In genomic region chr4:2040391-2041233, GRCh38 we compare ENCODE assay signal across 8 cellular contexts. TPM values are rescaled to one million over a fixed set of nuclear protein-coding genes. Genes with fewer than 3 reads are reported as not detected.
A peak's percentile ranks its signal among the peaks of the same experiment; 100 is the strongest.
DNase-seq lines count a peak whose midpoint lies in the region; ATAC-seq lines count a peak whose summit lies in the region.

No MANE protein-coding gene starts in this region.

- ATAC-seq in activated CD4-positive, alpha-beta T cell treated with anti-CD3 and anti-CD28 coated beads for 36 hours, result no peak
- ATAC-seq in stimulated activated naive B cell treated with anti-CD40 and anti-IgM and Interleukin-4, amounts not matched to agents 10 μg/mL and 1 μg/mL and 100 μg/mL, for 72 hours (replicated peaks), result no peak

- no peak for DNase-seq in activated CD4-positive, alpha-beta T cell treated with anti-CD3 and anti-CD28 coated beads for 36 hours
- DNase-seq in activated CD4-positive, alpha-beta T cell treated with anti-CD3 and anti-CD28 coated beads, Interleukin-2, amount 50 U/mL, for 48 hours, result no peak
- DNase-seq in activated T-helper 1 cell treated with anti-CD3 and anti-CD28 coated beads, Interleukin-12 subunit alpha, Interleukin-12 subunit beta, Interleukin-2, Interleukin-4 antibody, amounts not matched to agents 30 ng/mL and 10 ng/mL and 1 ng/mL, durations not matched to agents 14 hours and 24 hours and 36 hours (ENCODE audit: low spot score), result no peak
- no peak for DNase-seq in stimulated activated naive B cell treated with anti-CD40 and anti-IgM and Interleukin-4, amounts not matched to agents 10 μg/mL and 1 μg/mL and 100 μg/mL, for 72 hours
- DNase-seq in NCI-H774 (lab: John Stamatoyannopoulos, UW), result no peak
- DNase-seq in NCI-H510A treated with DMSO at 0.1 percent for 48 hours (lab: John Stamatoyannopoulos, UW), result no peak
- DNase-seq in stimulated activated CD4-positive, alpha-beta T cell treated with anti-CD3 and anti-CD28 coated beads, Interleukin-4, amount 100 ng/mL, for 24 hours, result no peak

- H3K9me3 ChIP-seq in iPS-20b (ENCODE audit: insufficient read depth, low read depth, low read length), result no peaks in the 10 kb centered on the region

- no peak overlapping the region for H3K27ac ChIP-seq in iPS-20b (ENCODE audit: low read length)

- no peaks in the 10 kb centered on the region for H3K4me1 ChIP-seq in iPS-20b (ENCODE audit: insufficient read depth, low read length)

- peaks cover 67% of the 10 kb centered on the region for H3K27me3 ChIP-seq in iPS-20b (ENCODE audit: insufficient read depth, low read length)

- H3K36me3 ChIP-seq in iPS-20b (ENCODE audit: insufficient read depth, low read depth, low read length), result no peaks in the 10 kb centered on the region

- peak overlapping the region; percentile 50 for H3K4me3 Mint-ChIP-seq in activated CD4-positive, alpha-beta T cell treated with anti-CD3 and anti-CD28 coated beads for 36 hours
- H3K4me3 Mint-ChIP-seq in activated T-helper 1 cell treated with anti-CD3 and anti-CD28 coated beads, Interleukin-12 subunit alpha, Interleukin-12 subunit beta, Interleukin-2, Interleukin-4 antibody, amounts not matched to agents 30 ng/mL and 10 ng/mL and 1 ng/mL, durations not matched to agents 14 hours and 24 hours and 36 hours, result peak overlapping the region; percentile 75
- H3K4me3 Mint-ChIP-seq in stimulated activated naive B cell treated with anti-CD40 and anti-IgM and Interleukin-4, amounts not matched to agents 10 μg/mL and 1 μg/mL and 100 μg/mL, for 72 hours, result peak overlapping the region; percentile 62 to 70

- H3K9ac ChIP-seq in iPS-20b (ENCODE audit: low read depth, low read length), result no peak overlapping the region

- no peaks in the 10 kb centered on the region for H3K36me3 Mint-ChIP-seq in activated CD4-positive, alpha-beta T cell treated with anti-CD3 and anti-CD28 coated beads for 36 hours (ENCODE audit: low read depth)
- H3K36me3 Mint-ChIP-seq in activated T-helper 1 cell treated with anti-CD3 and anti-CD28 coated beads, Interleukin-12 subunit alpha, Interleukin-12 subunit beta, Interleukin-2, Interleukin-4 antibody, amounts not matched to agents 30 ng/mL and 10 ng/mL and 1 ng/mL, durations not matched to agents 14 hours and 24 hours and 36 hours (ENCODE audit: low read depth), result no peaks in the 10 kb centered on the region
- peaks cover 10% of the 10 kb centered on the region in 2 donors for H3K36me3 Mint-ChIP-seq in stimulated activated naive B cell treated with anti-CD40 and anti-IgM and Interleukin-4, amounts not matched to agents 10 μg/mL and 1 μg/mL and 100 μg/mL, for 72 hours

- CTCF ChIA-PET in activated CD4-positive, alpha-beta T cell treated with anti-CD3 and anti-CD28 coated beads for 36 hours (lab: Charles Lee), result no interaction called here

- no peaks in the 10 kb centered on the region for H3K9me3 Mint-ChIP-seq in activated CD4-positive, alpha-beta T cell treated with anti-CD3 and anti-CD28 coated beads for 36 hours (ENCODE audit: low read depth)
- no peaks in the 10 kb centered on the region for H3K9me3 Mint-ChIP-seq in activated T-helper 1 cell treated with anti-CD3 and anti-CD28 coated beads, Interleukin-12 subunit alpha, Interleukin-12 subunit beta, Interleukin-2, Interleukin-4 antibody, amounts not matched to agents 30 ng/mL and 10 ng/mL and 1 ng/mL, durations not matched to agents 14 hours and 24 hours and 36 hours
- no peaks in the 10 kb centered on the region for H3K9me3 Mint-ChIP-seq in stimulated activated naive B cell treated with anti-CD40 and anti-IgM and Interleukin-4, amounts not matched to agents 10 μg/mL and 1 μg/mL and 100 μg/mL, for 72 hours

- POLR2A ChIA-PET in activated CD4-positive, alpha-beta T cell treated with anti-CD3 and anti-CD28 coated beads for 36 hours (lab: Charles Lee), result interaction anchor here (1.0 kb wide), 1 partner anchor 428 kb away, joined by 4 read pairs; the partner anchor contains the start of gene RNF4

- H3K4me1 Mint-ChIP-seq in activated CD4-positive, alpha-beta T cell treated with anti-CD3 and anti-CD28 coated beads for 36 hours, result no peaks in the 10 kb centered on the region
- H3K4me1 Mint-ChIP-seq in activated T-helper 1 cell treated with anti-CD3 and anti-CD28 coated beads, Interleukin-12 subunit alpha, Interleukin-12 subunit beta, Interleukin-2, Interleukin-4 antibody, amounts not matched to agents 30 ng/mL and 10 ng/mL and 1 ng/mL, durations not matched to agents 14 hours and 24 hours and 36 hours (ENCODE audit: low read depth), result peaks cover 7% of the 10 kb centered on the region
- peaks cover 6 to 11% of the 10 kb centered on the region in 2 donors for H3K4me1 Mint-ChIP-seq in stimulated activated naive B cell treated with anti-CD40 and anti-IgM and Interleukin-4, amounts not matched to agents 10 μg/mL and 1 μg/mL and 100 μg/mL, for 72 hours

- no peak overlapping the region for H3K27ac Mint-ChIP-seq in activated CD4-positive, alpha-beta T cell treated with anti-CD3 and anti-CD28 coated beads for 36 hours
- no peak overlapping the region for H3K27ac Mint-ChIP-seq in activated T-helper 1 cell treated with anti-CD3 and anti-CD28 coated beads, Interleukin-12 subunit alpha, Interleukin-12 subunit beta, Interleukin-2, Interleukin-4 antibody, amounts not matched to agents 30 ng/mL and 10 ng/mL and 1 ng/mL, durations not matched to agents 14 hours and 24 hours and 36 hours
- peak overlapping the region; percentile 21 for H3K27ac Mint-ChIP-seq in stimulated activated naive B cell treated with anti-CD40 and anti-IgM and Interleukin-4, amounts not matched to agents 10 μg/mL and 1 μg/mL and 100 μg/mL, for 72 hours

- H3K4me3 ChIP-seq in iPS-20b (ENCODE audit: low read length), result peak overlapping the region; percentile 73; the same call in 1 of the 2 replicates

- peaks cover 16% of the 10 kb centered on the region for H3K27me3 Mint-ChIP-seq in activated CD4-positive, alpha-beta T cell treated with anti-CD3 and anti-CD28 coated beads for 36 hours
- H3K27me3 Mint-ChIP-seq in activated T-helper 1 cell treated with anti-CD3 and anti-CD28 coated beads, Interleukin-12 subunit alpha, Interleukin-12 subunit beta, Interleukin-2, Interleukin-4 antibody, amounts not matched to agents 30 ng/mL and 10 ng/mL and 1 ng/mL, durations not matched to agents 14 hours and 24 hours and 36 hours (ENCODE audit: insufficient read depth), result peaks cover 34% of the 10 kb centered on the region
- H3K27me3 Mint-ChIP-seq in stimulated activated naive B cell treated with anti-CD40 and anti-IgM and Interleukin-4, amounts not matched to agents 10 μg/mL and 1 μg/mL and 100 μg/mL, for 72 hours, result peaks cover 35 to 57% of the 10 kb centered on the region in 2 donors

- intact Hi-C loops in activated CD4-positive, alpha-beta T cell treated with anti-CD3 and anti-CD28 coated beads for 36 hours (cut with DNase I, micrococcal nuclease), result loop anchor here (1.0 to 5.0 kb wide), 3 partner anchors 31 to 378 kb away; partner anchors contain the start of genes CFAP99 (in 1 of the 2), NSD2 (in 1 of the 2) and ZFYVE28 (in 1 of the 2)
- intact Hi-C loops in activated T-helper 1 cell treated with anti-CD3 and anti-CD28 coated beads, Interleukin-12 subunit alpha, Interleukin-12 subunit beta, Interleukin-2, Interleukin-4 antibody, amounts not matched to agents 30 ng/mL and 10 ng/mL and 1 ng/mL, durations not matched to agents 14 hours and 24 hours and 36 hours (cut with micrococcal nuclease), result loop anchor here (1.0 to 5.0 kb wide), 6 partner anchors 18 to 707 kb away; partner anchors contain the start of genes MXD4 and NAT8L

RNA-seq across cellular contexts. Expression of gene NAT8L, which starts 18.5 kb away (rescaled TPM):
- under 1 TPM; 0.39 to 0.55 TPM for total RNA-seq in activated CD4-positive, alpha-beta T cell treated with anti-CD3 and anti-CD28 coated beads for 36 hours
- 7.4 and 8.0 TPM in 2 replicates for total RNA-seq in activated T-helper 1 cell treated with anti-CD3 and anti-CD28 coated beads, Interleukin-12 subunit alpha, Interleukin-12 subunit beta, Interleukin-2, Interleukin-4 antibody, amounts not matched to agents 30 ng/mL and 10 ng/mL and 1 ng/mL, durations not matched to agents 14 hours and 24 hours and 36 hours

RNA-seq across cellular contexts. Expression of gene NELFA, which starts 31.8 kb away (rescaled TPM):
- 10 to 100 TPM; 41.6 to 48.3 TPM for total RNA-seq in activated CD4-positive, alpha-beta T cell treated with anti-CD3 and anti-CD28 coated beads for 36 hours
- 52.9 and 55.4 TPM in 2 replicates for total RNA-seq in activated T-helper 1 cell treated with anti-CD3 and anti-CD28 coated beads, Interleukin-12 subunit alpha, Interleukin-12 subunit beta, Interleukin-2, Interleukin-4 antibody, amounts not matched to agents 30 ng/mL and 10 ng/mL and 1 ng/mL, durations not matched to agents 14 hours and 24 hours and 36 hours
